Comparison of ENCODE assay signal across 22 cellular contexts in the genomic region with DNA sequence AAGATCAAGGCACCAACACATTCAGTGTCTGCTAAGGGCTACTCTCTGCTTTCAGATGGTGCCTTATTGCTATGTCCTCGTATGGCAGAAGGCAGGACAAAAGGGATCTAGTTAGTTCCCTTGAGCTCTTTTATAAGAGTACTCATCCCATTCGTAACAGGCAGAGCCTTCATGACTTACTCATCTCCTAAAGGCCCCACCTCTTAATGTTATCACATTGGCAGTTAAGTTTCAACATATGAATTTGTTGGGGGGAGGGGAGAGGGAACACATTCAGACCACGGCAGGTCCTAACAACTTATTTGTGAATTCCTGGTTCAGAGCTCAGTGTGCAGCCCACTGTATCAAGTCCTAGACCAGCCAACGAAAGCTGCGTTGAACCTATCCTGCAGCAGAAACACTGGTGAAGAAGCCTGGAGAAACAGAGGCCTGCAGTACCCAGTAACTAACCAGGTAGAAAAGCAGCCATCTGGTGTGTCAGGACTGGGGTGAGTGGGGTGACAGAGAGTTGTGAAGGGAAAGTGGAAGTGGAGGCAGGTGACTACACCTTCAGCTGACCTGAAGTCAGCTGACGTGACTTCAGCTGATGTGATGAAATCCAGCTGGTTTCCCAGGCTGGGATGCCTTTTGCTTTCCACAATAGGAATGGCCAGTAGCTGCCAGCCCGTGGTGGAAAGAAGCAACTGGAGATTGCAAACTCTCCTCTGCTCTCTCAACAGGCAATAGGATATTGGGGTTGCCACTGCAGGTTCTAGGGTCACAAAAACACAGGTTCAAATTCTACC.
DNase-seq lines count a peak whose midpoint lies in the region; ATAC-seq and TF ChIP-seq lines count a peak whose summit lies in the region.
"Had no signal": no experiment of that assay in that cellular context is flagged by ENCODE, and none has a peak within 500 bp of the region (broad histone marks: within the 10 kb centered on the region; RNA-seq: fewer than 3 reads in every experiment).

No MANE protein-coding gene starts in this region.

- intact Hi-C loops in activated naive CD4-positive, alpha-beta T cell treated with anti-CD3 and anti-CD28 coated beads for 36 hours (cut with micrococcal nuclease) = no loop called here
- intact Hi-C loops in natural killer cell (cut with micrococcal nuclease) = no loop called here

- H3K36me3 ChIP-seq in skeletal muscle tissue (ENCODE audit: control insufficient read depth in 3 of 3, insufficient read depth in 3 of 3, low read length in 3 of 3) = no peaks in the 10 kb centered on the region
- H3K36me3 ChIP-seq: lower lobe of right lung, uterus had no signal

- no peak for ATAC-seq in GM21381 (IDR thresholded peaks at IDR 0.05; ENCODE audit: unreplicated experiment)
- ATAC-seq in natural killer cell = no peak
- ATAC-seq: activated CD8-positive, alpha-beta T cell treated with anti-CD3 and anti-CD28 coated beads for 36 hours; lower lobe of right lung; naive thymus-derived CD8-positive, alpha-beta T cell; Panc1 had no signal

- peaks cover 12 to 25% (median 18%) of the 10 kb centered on the region in 3 donors for H3K4me1 ChIP-seq in skeletal muscle tissue (ENCODE audit: control insufficient read depth in 3 of 3, insufficient read depth in 3 of 3, low read length in 3 of 3)
- H3K4me1 ChIP-seq: lower lobe of right lung, uterus had no signal

- peaks cover 2% of the 10 kb centered on the region for H3K9me3 Mint-ChIP-seq in activated naive CD4-positive, alpha-beta T cell treated with anti-CD3 and anti-CD28 coated beads for 36 hours
- H3K9me3 Mint-ChIP-seq in activated naive CD4-positive, alpha-beta T cell treated with anti-CD3 and anti-CD28 coated beads, Interleukin-2, amount 10 ng/mL, durations not matched to agents 7 days and 5 days = peaks cover 12% of the 10 kb centered on the region
- H3K9me3 Mint-ChIP-seq in natural killer cell = peaks cover 0 to 4% of the 10 kb centered on the region in 2 donors

- no peaks in the 10 kb centered on the region for H3K27me3 ChIP-seq in skeletal muscle tissue (ENCODE audit: control insufficient read depth in 3 of 3, insufficient read depth in 3 of 3, low read length in 3 of 3)
- H3K27me3 ChIP-seq: uterus had no signal

- TF ChIP-seq CTCF in fibroblast of pulmonary artery (IDR thresholded peaks at IDR 0.05; ENCODE audit: low read length, missing control alignments) (no peak), natural killer cell (IDR thresholded peaks at IDR 0.05) (no peak)

- H3K27me3 Mint-ChIP-seq in activated naive CD4-positive, alpha-beta T cell treated with anti-CD3 and anti-CD28 coated beads for 36 hours (ENCODE audit: low read depth) = no peaks in the 10 kb centered on the region
- peaks cover 24% of the 10 kb centered on the region for H3K27me3 Mint-ChIP-seq in activated naive CD4-positive, alpha-beta T cell treated with anti-CD3 and anti-CD28 coated beads, Interleukin-2, amount 10 ng/mL, durations not matched to agents 7 days and 5 days
- peaks cover 5 to 6% of the 10 kb centered on the region in 2 donors for H3K27me3 Mint-ChIP-seq in natural killer cell (ENCODE audit: low read depth in 2 of 2)
- H3K27me3 Mint-ChIP-seq: activated CD8-positive, alpha-beta T cell treated with anti-CD3 and anti-CD28 coated beads for 36 hours had no signal

- peak overlapping the region; percentile 82 for H3K27ac ChIP-seq in skeletal muscle tissue (ENCODE audit: low read depth, low read length)
- H3K27ac ChIP-seq: HL-60, lower lobe of right lung, uterus had no signal

- CTCF ChIA-PET in activated naive CD4-positive, alpha-beta T cell treated with anti-CD3 and anti-CD28 coated beads for 36 hours (lab: Charles Lee) = interaction anchor here (1.3 to 1.6 kb wide), 2 partner anchors 28 to 54 kb away, joined by 3 to 5 read pairs; no protein-coding TSS in a partner anchor
- CTCF ChIA-PET in activated naive CD4-positive, alpha-beta T cell treated with anti-CD3 and anti-CD28 coated beads, Interleukin-2, amount 10 ng/mL, durations not matched to agents 7 days and 5 days (lab: Charles Lee) = interaction anchor here (1.0 kb wide), 1 partner anchor 9 kb away, joined by 3 read pairs; no protein-coding TSS in a partner anchor

- peak; percentile 24 for DNase-seq in activated naive CD4-positive, alpha-beta T cell treated with anti-CD3 and anti-CD28 coated beads for 36 hours
- no peak for DNase-seq in activated naive CD4-positive, alpha-beta T cell treated with anti-CD3 and anti-CD28 coated beads, Interleukin-2, amount 10 ng/mL, durations not matched to agents 7 days and 5 days
- DNase-seq in OCI-M1 (lab: John Stamatoyannopoulos, UW) = peak; percentile 27
- DNase-seq in fibroblast of pulmonary artery (ENCODE audit: low read depth) = peak; percentile 20
- no peak for DNase-seq in natural killer cell
- no peak for DNase-seq in LoVo (ENCODE audit: low spot score)
- DNase-seq: activated CD8-positive, alpha-beta T cell treated with anti-CD3 and anti-CD28 coated beads for 36 hours; activated T-cell treated with anti-CD3 and anti-CD28 coated beads, Interleukin-2, amount 50 U/mL, for 48 hours; central memory CD4-positive, alpha-beta T cell; effector memory CD4-positive, alpha-beta T cell; EL; lower lobe of right lung; naive thymus-derived CD8-positive, alpha-beta T cell; NCI-H187 treated with DMSO at 0.1 percent for 48 hours; NCI-H510A; uterus had no signal

- H3K4me3 ChIP-seq in fibroblast of pulmonary artery (replicated peaks; ENCODE audit: low read depth, low read length) (no peak overlapping the region), skeletal muscle tissue (ENCODE audit: low read length in 3 of 3) (no peak overlapping the region)
- H3K4me3 ChIP-seq: lower lobe of right lung, uterus had no signal

- H3K4me1 Mint-ChIP-seq in activated naive CD4-positive, alpha-beta T cell treated with anti-CD3 and anti-CD28 coated beads for 36 hours (ENCODE audit: low read depth) = peaks cover 13% of the 10 kb centered on the region
- H3K4me1 Mint-ChIP-seq in activated naive CD4-positive, alpha-beta T cell treated with anti-CD3 and anti-CD28 coated beads, Interleukin-2, amount 10 ng/mL, durations not matched to agents 7 days and 5 days = peaks cover 15% of the 10 kb centered on the region
- H3K4me1 Mint-ChIP-seq in natural killer cell = no peaks in the 10 kb centered on the region

- H3K9me3 ChIP-seq in skeletal muscle tissue (ENCODE audit: control insufficient read depth in 3 of 3, low read length in 3 of 3) = no peaks in the 10 kb centered on the region
- H3K9me3 ChIP-seq: lower lobe of right lung, uterus had no signal

- H3K4me3 Mint-ChIP-seq in activated naive CD4-positive, alpha-beta T cell treated with anti-CD3 and anti-CD28 coated beads for 36 hours = no peak overlapping the region
- H3K4me3 Mint-ChIP-seq in activated naive CD4-positive, alpha-beta T cell treated with anti-CD3 and anti-CD28 coated beads, Interleukin-2, amount 10 ng/mL, durations not matched to agents 7 days and 5 days = no peak overlapping the region
- H3K4me3 Mint-ChIP-seq in natural killer cell = no peak overlapping the region
- H3K4me3 Mint-ChIP-seq: activated CD8-positive, alpha-beta T cell treated with anti-CD3 and anti-CD28 coated beads for 36 hours; naive thymus-derived CD8-positive, alpha-beta T cell; stimulated activated naive CD8-positive, alpha-beta T cell treated with anti-CD3 and anti-CD28 coated beads, Interleukin-15, Interleukin-2, amounts not matched to agents 100 ng/mL and 50 ng/mL, for 24 hours had no signal

- no peak overlapping the region for H3K9ac ChIP-seq in skeletal muscle tissue (ENCODE audit: low read depth in 1 of 3, low read length in 3 of 3)

- no peak overlapping the region for H3K27ac Mint-ChIP-seq in activated naive CD4-positive, alpha-beta T cell treated with anti-CD3 and anti-CD28 coated beads for 36 hours
- H3K27ac Mint-ChIP-seq in activated naive CD4-positive, alpha-beta T cell treated with anti-CD3 and anti-CD28 coated beads, Interleukin-2, amount 10 ng/mL, durations not matched to agents 7 days and 5 days = no peak overlapping the region
- H3K27ac Mint-ChIP-seq in natural killer cell = no peak overlapping the region
- H3K27ac Mint-ChIP-seq: activated CD8-positive, alpha-beta T cell treated with anti-CD3 and anti-CD28 coated beads for 36 hours; progenitor cell of endocrine pancreas; stimulated activated naive CD8-positive, alpha-beta T cell treated with anti-CD3 and anti-CD28 coated beads, Interleukin-15, Interleukin-2, amounts not matched to agents 100 ng/mL and 50 ng/mL, for 24 hours had no signal

- H3K36me3 Mint-ChIP-seq in activated naive CD4-positive, alpha-beta T cell treated with anti-CD3 and anti-CD28 coated beads for 36 hours (ENCODE audit: low read depth) = no peaks in the 10 kb centered on the region
- H3K36me3 Mint-ChIP-seq in activated naive CD4-positive, alpha-beta T cell treated with anti-CD3 and anti-CD28 coated beads, Interleukin-2, amount 10 ng/mL, durations not matched to agents 7 days and 5 days = no peaks in the 10 kb centered on the region
- no peaks in the 10 kb centered on the region for H3K36me3 Mint-ChIP-seq in natural killer cell

Comparison
In these comparisons a context has a peak if more than half of its experiments do, and no peak if none do; other contexts are left out.
1. DNase-seq: peak in activated naive CD4-positive, alpha-beta T cell treated with anti-CD3 and anti-CD28 coated beads for 36 hours (single experiment), OCI-M1 (single experiment) and fibroblast of pulmonary artery (single experiment); none in activated naive CD4-positive, alpha-beta T cell treated with anti-CD3 and anti-CD28 coated beads, Interleukin-2, amount 10 ng/mL, durations not matched to agents 7 days and 5 days (single experiment), natural killer cell (single experiment) and LoVo (single experiment).